Comparison of ENCODE assay signal across 3 cellular contexts in the genomic region with DNA sequence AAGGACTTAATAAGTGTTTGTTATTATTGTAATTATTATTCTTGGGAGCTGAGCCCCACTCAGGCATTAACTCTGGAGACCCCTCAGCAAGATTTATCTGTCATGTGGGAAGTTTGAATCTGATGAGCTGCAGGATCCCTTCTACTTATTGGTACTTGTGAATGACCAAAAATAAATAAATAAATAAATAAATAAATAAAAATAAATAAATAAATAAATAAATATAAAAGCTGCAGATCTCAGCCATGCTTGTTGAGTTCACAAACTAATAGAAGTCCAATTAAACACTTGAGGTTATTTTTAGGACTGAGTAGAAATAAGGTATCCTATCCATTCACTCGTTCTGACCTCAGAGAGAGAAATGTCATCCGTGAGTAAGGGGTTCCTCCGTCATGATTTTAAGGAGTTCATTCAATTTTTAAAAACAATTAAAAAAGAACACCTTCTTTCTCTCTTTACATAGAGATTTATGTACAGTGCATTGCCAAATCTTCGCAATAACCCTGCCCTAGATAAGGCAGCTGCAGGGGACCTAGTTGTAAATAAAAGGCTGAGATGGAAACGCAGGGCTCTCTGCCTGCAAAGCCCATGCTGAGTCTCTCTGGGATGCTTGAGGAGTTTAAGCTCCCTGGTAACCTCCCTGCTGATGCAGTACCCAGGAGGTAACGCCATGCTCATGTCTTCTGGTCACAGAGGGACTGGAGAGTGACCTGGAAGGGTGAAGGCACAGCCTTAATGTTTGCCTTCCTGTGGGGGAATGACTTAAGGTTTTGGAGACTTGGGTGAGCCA.
A peak's percentile ranks its signal among the peaks of the same experiment; 100 is the strongest.
TF ChIP-seq lines count a peak whose summit lies in the region.

No MANE protein-coding gene starts in this region.

TF ChIP-seq in A549, 52 proteins besides CTCF, POLR2A, EP300 and RAD21:
- TF ChIP-seq, protein P1, sequence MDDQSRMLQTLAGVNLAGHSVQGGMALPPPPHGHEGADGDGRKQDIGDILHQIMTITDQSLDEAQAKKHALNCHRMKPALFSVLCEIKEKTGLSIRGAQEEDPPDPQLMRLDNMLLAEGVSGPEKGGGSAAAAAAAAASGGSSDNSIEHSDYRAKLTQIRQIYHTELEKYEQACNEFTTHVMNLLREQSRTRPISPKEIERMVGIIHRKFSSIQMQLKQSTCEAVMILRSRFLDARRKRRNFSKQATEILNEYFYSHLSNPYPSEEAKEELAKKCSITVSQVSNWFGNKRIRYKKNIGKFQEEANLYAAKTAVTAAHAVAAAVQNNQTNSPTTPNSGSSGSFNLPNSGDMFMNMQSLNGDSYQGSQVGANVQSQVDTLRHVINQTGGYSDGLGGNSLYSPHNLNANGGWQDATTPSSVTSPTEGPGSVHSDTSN (IDR thresholded peaks at IDR 0.05) = no peak
- peak; percentile 80 for TF ChIP-seq ZC3H11A (IDR thresholded peaks at IDR 0.05)

TF ChIP-seq in HEK293T, 16 proteins besides CTCF, POLR2A, EP300 and RAD21:
- no peak for TF ChIP-seq FOXA1 (IDR thresholded peaks at IDR 0.05)
- TF ChIP-seq ARNT (IDR thresholded peaks at IDR 0.05) = no peak
- no peak for TF ChIP-seq CTBP1 (IDR thresholded peaks at IDR 0.05; ENCODE audit: borderline replicate concordance)
- no peak for TF ChIP-seq ZNF384 (IDR thresholded peaks at IDR 0.05)

TF ChIP-seq in K562, 482 proteins besides CTCF, POLR2A, EP300 and RAD21:
- TF ChIP-seq ZNF3 (CRISPR knock-in tag; IDR thresholded peaks at IDR 0.05) (no peak), SMARCB1 (IDR thresholded peaks at IDR 0.05; ENCODE audit: insufficient read length, low read depth) (no peak), ZC3H11A (IDR thresholded peaks at IDR 0.05; ENCODE audit: low read depth, low read length) (0 out of 2 replicates have a peak, but pooled peaks have one; percentile 32)
